Comparison of ENCODE assay signal across 14 cellular contexts in the genomic region with DNA sequence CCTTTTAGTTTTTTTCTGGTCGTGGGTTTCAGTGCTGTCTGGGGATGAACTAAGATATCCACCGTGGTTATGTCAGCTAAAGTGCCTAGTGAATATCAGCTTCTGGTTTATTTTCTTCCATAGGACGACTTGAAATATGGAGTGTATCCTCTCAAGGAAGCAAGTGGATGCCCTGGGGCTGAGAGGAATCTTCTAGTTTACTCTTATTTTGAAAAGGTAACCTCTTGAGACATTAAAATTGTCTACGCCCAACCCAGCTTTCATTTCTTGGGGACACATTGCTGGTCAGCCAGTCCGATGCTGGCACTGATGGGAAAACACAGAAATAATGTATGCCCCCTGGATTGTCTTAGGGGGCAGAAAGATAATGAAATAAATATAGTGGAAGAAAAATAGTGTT. TPM values are rescaled to one million over a fixed set of nuclear protein-coding genes. Genes with fewer than 3 reads are reported as not detected.
A peak's percentile ranks its signal among the peaks of the same experiment; 100 is the strongest.
DNase-seq lines count a peak whose midpoint lies in the region; ATAC-seq, FAIRE-seq and TF ChIP-seq lines count a peak whose summit lies in the region.
"Had no signal": no experiment of that assay in that cellular context is flagged by ENCODE, and none has a peak within 500 bp of the region (broad histone marks: within the 10 kb centered on the region; RNA-seq: fewer than 3 reads in every experiment).

No MANE protein-coding gene starts in this region.

- DNase-seq in CD4-positive, CD25-positive, alpha-beta regulatory T cell, result no peak
- DNase-seq in GM12878 (ENCODE audit: low read depth, low spot score) (no peak), OCI-M1 (lab: John Stamatoyannopoulos, UW) (no peak)
- DNase-seq in naive thymus-derived CD4-positive, alpha-beta T cell, result no peak
- no peak for DNase-seq in NK-92 treated with Interleukin-12 subunit alpha and Interleukin-12 subunit beta, amount 100 ng/mL, for 24 hours (lab: John Stamatoyannopoulos, UW)
- DNase-seq: COR-L47, NCI-H226, SHP77, upper lobe of right lung had no signal

- no peak overlapping the region for H2AFZ ChIP-seq in GM12878 (ENCODE audit: control insufficient read depth, low read depth, low read length)

- peaks cover 41% of the 10 kb centered on the region for H3K36me3 ChIP-seq in CD4-positive, CD25-positive, alpha-beta regulatory T cell (ENCODE audit: control insufficient read depth, insufficient read depth, low read length)
- H3K36me3 ChIP-seq in HUES48 (ENCODE audit: control insufficient read depth, insufficient read depth, low read length) (peaks cover 53% of the 10 kb centered on the region), GM12878 (ENCODE audit: control insufficient read depth in 2 of 2, insufficient read depth in 2 of 2, low read length in 1 of 2) (peaks cover 0 to 15% of the 10 kb centered on the region in 2 experiments; a peak in 2 of 4 replicates)
- H3K36me3 ChIP-seq in naive thymus-derived CD4-positive, alpha-beta T cell (ENCODE audit: control insufficient read depth in 2 of 3, insufficient read depth in 3 of 3, low read length in 3 of 3), result peaks cover 0 to 33% (median 0%) of the 10 kb centered on the region in 3 experiments

- peak overlapping the region in 2 of 3 donors; percentile 25 to 98 for H3K27ac Mint-ChIP-seq in CD4-positive, CD25-positive, alpha-beta regulatory T cell
- H3K27ac Mint-ChIP-seq in naive thymus-derived CD4-positive, alpha-beta T cell, result peak overlapping the region; percentile 51 to 97 (median 76)

- SMC1A ChIA-PET in GM12878 (lab: Charles Lee; ENCODE audit: uncharacterized antibody, unreplicated experiment), result interaction anchor here (1.9 kb wide), 1 partner anchor 367 kb away, joined by 4 read pairs; a partner anchor contains a TSS

- TF ChIP-seq POLR2A in GM12878 (IDR thresholded peaks at IDR 0.05; ENCODE audit: low read depth, low read length), result no peak

- no peak overlapping the region for H3K27ac ChIP-seq in CD4-positive, CD25-positive, alpha-beta regulatory T cell (ENCODE audit: insufficient read depth, low read length, poor library complexity, severe bottlenecking)
- H3K27ac ChIP-seq in HUES48 (ENCODE audit: low read depth, low read length) (no peak overlapping the region), GM12878 (ENCODE audit: control insufficient read depth, insufficient read depth) (no peak overlapping the region)
- no peak overlapping the region for H3K27ac ChIP-seq in naive thymus-derived CD4-positive, alpha-beta T cell (ENCODE audit: low read depth, low read length)
- H3K27ac ChIP-seq: upper lobe of right lung had no signal

- H4K20me1 ChIP-seq in GM12878 (ENCODE audit: control insufficient read depth, insufficient read depth), result no peaks in the 10 kb centered on the region

- H3K4me2 ChIP-seq in GM12878 (ENCODE audit: control insufficient read depth, insufficient read depth), result no peak overlapping the region

- RAD21 ChIA-PET in GM12878 (lab: Charles Lee; ENCODE audit: unreplicated experiment), result interaction anchor here (0.9 kb wide), 1 partner anchor 220 kb away, joined by 3 read pairs; a partner anchor contains a TSS

- H3K4me3 Mint-ChIP-seq in CD4-positive, CD25-positive, alpha-beta regulatory T cell, result peak overlapping the region; percentile 70 to 97 (median 84)
- H3K4me3 Mint-ChIP-seq in naive thymus-derived CD4-positive, alpha-beta T cell, result peak overlapping the region; percentile 51 to 97 (median 83)

- no peaks in the 10 kb centered on the region for H3K27me3 ChIP-seq in CD4-positive, CD25-positive, alpha-beta regulatory T cell (ENCODE audit: control insufficient read depth, insufficient read depth, low read length)
- H3K27me3 ChIP-seq in HUES48 (ENCODE audit: control insufficient read depth, insufficient read depth, low read length), result no peaks in the 10 kb centered on the region
- H3K27me3 ChIP-seq in GM12878 (replicated peaks in 1 of 2; ENCODE audit: control insufficient read depth in 2 of 2, insufficient read depth in 2 of 2, low read length in 1 of 2), result no peaks in the 10 kb centered on the region
- H3K27me3 ChIP-seq in naive thymus-derived CD4-positive, alpha-beta T cell (ENCODE audit: control insufficient read depth in 2 of 2, insufficient read depth in 2 of 2, low read length in 2 of 2), result no peaks in the 10 kb centered on the region
- H3K27me3 ChIP-seq: upper lobe of right lung had no signal

- H3K79me2 ChIP-seq in GM12878 (ENCODE audit: control insufficient read depth, insufficient read depth, low read length), result peaks cover 11% of the 10 kb centered on the region

- FAIRE-seq in GM12878 (lab: Jason Lieb, UNC), result no peak
- FAIRE-seq: GM19239, islet of Langerhans had no signal

- peaks cover 16% of the 10 kb centered on the region for H3K4me1 ChIP-seq in CD4-positive, CD25-positive, alpha-beta regulatory T cell (ENCODE audit: control insufficient read depth, insufficient read depth, low read length, poor library complexity, severe bottlenecking)
- H3K4me1 ChIP-seq in HUES48 (ENCODE audit: control insufficient read depth, insufficient read depth, low read length), result 0 out of 2 replicates have a peak, but pooled peaks cover 3% of the 10 kb centered on the region
- no peaks in the 10 kb centered on the region for H3K4me1 ChIP-seq in GM12878 (ENCODE audit: control insufficient read depth, insufficient read depth, low read length)
- H3K4me1 ChIP-seq in naive thymus-derived CD4-positive, alpha-beta T cell (ENCODE audit: control insufficient read depth in 2 of 2, insufficient read depth in 2 of 2, low read length in 2 of 2), result peaks cover 3 to 6% of the 10 kb centered on the region in 2 donors
- H3K4me1 ChIP-seq: upper lobe of right lung had no signal

- CTCF ChIA-PET in GM12878 (lab: Yijun Ruan, JAX), result interaction anchor here (0.7 kb wide), 1 partner anchor 112 kb away, joined by 3 read pairs; no protein-coding TSS in a partner anchor
- CTCF ChIA-PET in naive thymus-derived CD4-positive, alpha-beta T cell (lab: Charles Lee), result no interaction called here

- peaks cover 0 to 7% (median 2%) of the 10 kb centered on the region in 7 donors for H3K9me3 Mint-ChIP-seq in CD4-positive, CD25-positive, alpha-beta regulatory T cell
- H3K9me3 Mint-ChIP-seq in naive thymus-derived CD4-positive, alpha-beta T cell, result peaks cover 0 to 15% (median 0%) of the 10 kb centered on the region in 11 donors

- WGBS in GM12878 (ENCODE audit: insufficient coverage, insufficient replicate concordance, low lambda C conversion rate, missing lambda C conversion rate), result 84% methylated on average over 5 of the region's 5 CpGs

- H3K36me3 Mint-ChIP-seq in CD4-positive, CD25-positive, alpha-beta regulatory T cell, result peaks cover 48% of the 10 kb centered on the region
- H3K36me3 Mint-ChIP-seq in naive thymus-derived CD4-positive, alpha-beta T cell, result peaks cover 15 to 59% (median 51%) of the 10 kb centered on the region in 5 donors

- peaks cover 18 to 65% (median 39%) of the 10 kb centered on the region in 4 donors for H3K4me1 Mint-ChIP-seq in CD4-positive, CD25-positive, alpha-beta regulatory T cell
- peaks cover 20 to 70% (median 59%) of the 10 kb centered on the region in 7 donors for H3K4me1 Mint-ChIP-seq in naive thymus-derived CD4-positive, alpha-beta T cell

- in situ Hi-C loops in GM12878 (cut with MboI), result no loop called here

- TF ChIP-seq RAD21 in GM12878 (IDR thresholded peaks at IDR 0.05; ENCODE audit: insufficient read depth, low read depth, low read length), result no peak

- POLR2A ChIA-PET in GM12878 (lab: Charles Lee), result interaction anchor here (0.6 kb wide), 1 partner anchor 224 kb away, joined by 3 read pairs; no protein-coding TSS in a partner anchor
- POLR2A ChIA-PET in naive thymus-derived CD4-positive, alpha-beta T cell (lab: Charles Lee), result interaction anchor here (0.6 to 3.0 kb wide), 5 partner anchors 122 to 1367 kb away, joined by 3 to 13 read pairs (median 4); a partner anchor contains a TSS

- TF ChIP-seq EP300 in GM12878 (IDR thresholded peaks at IDR 0.05; ENCODE audit: borderline replicate concordance in 1 of 2, control insufficient read depth in 1 of 2, low read depth in 2 of 2, low read length in 2 of 2), result no peak

- intact Hi-C loops in GM12878 (cut with micrococcal nuclease; ENCODE audit: unreplicated experiment), result loop anchor here (5.0 kb wide), 1 partner anchor 121 kb away; a partner anchor contains a TSS
- intact Hi-C loops in naive thymus-derived CD4-positive, alpha-beta T cell (cut with micrococcal nuclease), result loop anchor here (2.0 to 10.0 kb wide), 8 partner anchors 61 to 976 kb away; a partner anchor contains a TSS

- H3K9ac ChIP-seq in HUES48 (ENCODE audit: low read depth, low read length) (no peak overlapping the region), GM12878 (ENCODE audit: control insufficient read depth, insufficient read depth, low read length) (no peak overlapping the region)

- no TSS peak for BruUV-seq in GM12878 (replicated peaks; lab: Mats Ljungman, UMichigan)

- TF ChIP-seq CTCF in GM12878 (IDR thresholded peaks at IDR 0.05 in 2 of 3, conservative IDR thresholded peaks at IDR 0.05 in 1 of 3; ENCODE audit: control insufficient read depth in 2 of 3, extremely low read depth in 1 of 3, insufficient read depth in 1 of 3, low read depth in 3 of 3, low read length in 3 of 3), result no peak

- no peak for ATAC-seq in CD4-positive, CD25-positive, alpha-beta regulatory T cell (ENCODE audit: low read depth in 2 of 2)
- ATAC-seq in GM12878, result no peak
- no peak for ATAC-seq in naive thymus-derived CD4-positive, alpha-beta T cell
- ATAC-seq in HG03095 (IDR thresholded peaks at IDR 0.05; ENCODE audit: unreplicated experiment), result no peak
- ATAC-seq in HG03378 (IDR thresholded peaks at IDR 0.05; ENCODE audit: unreplicated experiment), result no peak
- ATAC-seq: upper lobe of right lung had no signal

- no peak overlapping the region for H3K4me3 ChIP-seq in CD4-positive, CD25-positive, alpha-beta regulatory T cell (ENCODE audit: low read depth, low read length)
- H3K4me3 ChIP-seq in HUES48 (ENCODE audit: low read depth, low read length) (peak overlapping the region; percentile 87; the same call in 1 of the 2 replicates), GM12878 (0 out of 2 replicates have a peak overlapping the region, but pooled peaks have one; percentile 99)
- no peak overlapping the region for H3K4me3 ChIP-seq in naive thymus-derived CD4-positive, alpha-beta T cell (ENCODE audit: low read length)

- peaks cover 0 to 10% of the 10 kb centered on the region in 2 experiments for H3K9me3 ChIP-seq in CD4-positive, CD25-positive, alpha-beta regulatory T cell (ENCODE audit: control insufficient read depth in 2 of 2, low read length in 2 of 2)
- H3K9me3 ChIP-seq in HUES48 (ENCODE audit: control insufficient read depth, insufficient read depth, low read length) (peaks cover 30% of the 10 kb centered on the region), GM12878 (replicated peaks; ENCODE audit: control insufficient read depth, insufficient read depth, low read length) (peaks cover 7% of the 10 kb centered on the region; the same call in 2 of the 3 replicates)
- H3K9me3 ChIP-seq in naive thymus-derived CD4-positive, alpha-beta T cell (ENCODE audit: control insufficient read depth in 2 of 3, low read length in 3 of 3), result no peaks in the 10 kb centered on the region
- H3K9me3 ChIP-seq: upper lobe of right lung had no signal

- H3K27me3 Mint-ChIP-seq in CD4-positive, CD25-positive, alpha-beta regulatory T cell, result no peaks in the 10 kb centered on the region
- no peaks in the 10 kb centered on the region for H3K27me3 Mint-ChIP-seq in naive thymus-derived CD4-positive, alpha-beta T cell

RNA-seq across cellular contexts. Expression of a gene that starts 1.6 kb away (rescaled TPM):
- 23.9 TPM for total RNA-seq in CD4-positive, CD25-positive, alpha-beta regulatory T cell
- polyA plus RNA-seq in CD4-positive, CD25-positive, alpha-beta regulatory T cell, result 10 to 100 TPM in 1 of 4 donors, 1 to 10 TPM in 3; 6.9 to 10.8 (median 7.9) TPM
- total RNA-seq in GM12878 (2013; cell fraction: nucleolus; rRNA removed), result 54.0 and 56.4 TPM in 2 replicates
- 7.9 and 10.8 TPM in 2 replicates for total RNA-seq in GM12878 (2014; rRNA removed)
- 15.3 and 17.4 TPM in 2 replicates for total RNA-seq in GM12878 (2014; rRNA removed; fragmentation: Illumina TruSeq; extraction: Trizol)
- 8.9 and 12.3 TPM in 2 replicates for total RNA-seq in GM12878 (2021)
- 2.6 TPM for polyA plus RNA-seq in GM12878 (2011; ENCODE audit: low read depth)
- 18.7 and 26.1 TPM in 2 replicates for polyA plus RNA-seq in GM12878 (2011; rRNA removed)
- polyA plus RNA-seq in GM12878 (2011; cell fraction: cytosol; rRNA removed), result 6.9 and 9.4 TPM in 2 replicates
- polyA plus RNA-seq in GM12878 (2011; cell fraction: nucleus; rRNA removed), result 15.1 and 16.7 TPM in 2 replicates
- 6.8 and 8.2 TPM in 2 replicates for polyA plus RNA-seq in GM12878 (2012)
- 14.3 and 15.0 TPM in 2 replicates for polyA plus RNA-seq in GM12878 (2014; fragmentation: Illumina TruSeq; extraction: Trizol)
- polyA plus RNA-seq in GM12878 (2014; fragmentation: Nextera tagmentation; extraction: Ambion mirVana), result 1 to 10 TPM; 2.5 to 2.8 TPM
- 6.6 and 8.7 TPM in 2 replicates for polyA plus RNA-seq in GM12878 (2014; rRNA removed)
- polyA plus RNA-seq in GM12878 (2016; fragmentation: Nextera tagmentation; extraction: Ambion mirVana), result 10 to 100 TPM in 1 of 2 experiments, 1 to 10 TPM in 1; 9.3 to 10.7 TPM
- polyA minus RNA-seq in GM12878 (2011; rRNA and poly(A)+ RNA removed), result 13.3 and 17.1 TPM in 2 replicates
- 13.1 and 19.1 TPM in 2 replicates for polyA minus RNA-seq in GM12878 (2011; cell fraction: cytosol; rRNA and poly(A)+ RNA removed)
- 56.7 and 57.5 TPM in 2 replicates for polyA minus RNA-seq in GM12878 (2011; cell fraction: nucleus; rRNA and poly(A)+ RNA removed)
- total RNA-seq in naive thymus-derived CD4-positive, alpha-beta T cell, result 10 to 100 TPM; 19.1 to 36.8 (median 25.4) TPM
- 10 to 100 TPM; 10.1 to 15.4 TPM for polyA plus RNA-seq in naive thymus-derived CD4-positive, alpha-beta T cell

Comparison
In these comparisons a context has a peak if more than half of its experiments do, and no peak if none do; other contexts are left out.
1. H3K4me3 ChIP-seq: peak in HUES48 (single experiment) and GM12878 (single experiment); none in CD4-positive, CD25-positive, alpha-beta regulatory T cell (single experiment) and naive thymus-derived CD4-positive, alpha-beta T cell (single experiment).